ENCODE assay signal across 17 cellular contexts in genomic region chr9:35057271-35057620, GRCh38.
"Had no signal": no experiment of that assay in that cellular context is flagged by ENCODE, and none has a peak within 500 bp of the region (broad histone marks: within the 10 kb centered on the region; RNA-seq: fewer than 3 reads in every experiment).

No MANE protein-coding gene starts in this region.

- H3K4me3 Mint-ChIP-seq: naive thymus-derived CD4-positive, alpha-beta T cell; stimulated activated memory B cell treated with anti-CD40 and anti-IgM and Interleukin-4, amounts not matched to agents 10 μg/mL and 1 μg/mL and 100 μg/mL, for 72 hours; T-cell had no signal

- H3K4me3 ChIP-seq: coronary artery, heart left ventricle, lung, right atrium auricular region, SK-N-MC, smooth muscle cell, transverse colon had no signal

- H3K27me3 Mint-ChIP-seq: naive thymus-derived CD4-positive, alpha-beta T cell; stimulated activated memory B cell treated with anti-CD40 and anti-IgM and Interleukin-4, amounts not matched to agents 10 μg/mL and 1 μg/mL and 100 μg/mL, for 72 hours; T-cell had no signal

- ATAC-seq: stimulated activated memory B cell treated with anti-CD40 and anti-IgM and Interleukin-4, amounts not matched to agents 10 μg/mL and 1 μg/mL and 100 μg/mL, for 72 hours had no signal

- H3K27me3 ChIP-seq: heart left ventricle, right atrium auricular region, transverse colon had no signal

- H3K27ac ChIP-seq: coronary artery, heart left ventricle, right atrium auricular region, SK-N-MC, transverse colon had no signal

- H3K9me3 ChIP-seq: heart left ventricle, right atrium auricular region, transverse colon had no signal

- H3K27ac Mint-ChIP-seq: stimulated activated memory B cell treated with anti-CD40 and anti-IgM and Interleukin-4, amounts not matched to agents 10 μg/mL and 1 μg/mL and 100 μg/mL, for 72 hours had no signal

- DNase-seq: activated CD4-positive, alpha-beta T cell treated with anti-CD3 and anti-CD28 coated beads for 48 hours; activated gamma-delta T cell; caudate nucleus; effector CD4-positive, alpha-beta T cell; heart left ventricle; left colon; naive thymus-derived CD4-positive, alpha-beta T cell; nucleus accumbens; substantia nigra; T-cell; transverse colon had no signal

- H3K4me1 ChIP-seq: heart left ventricle, right atrium auricular region, transverse colon had no signal

- H3K9me3 Mint-ChIP-seq: naive thymus-derived CD4-positive, alpha-beta T cell; stimulated activated memory B cell treated with anti-CD40 and anti-IgM and Interleukin-4, amounts not matched to agents 10 μg/mL and 1 μg/mL and 100 μg/mL, for 72 hours; T-cell had no signal
